30 cellular contexts compared by ENCODE assay signal in genomic region chr11:36460220-36460619, GRCh38. TPM values are rescaled to one million over a fixed set of nuclear protein-coding genes. Genes with fewer than 3 reads are reported as not detected.
DNase-seq lines count a peak whose midpoint lies in the region; ATAC-seq and TF ChIP-seq lines count a peak whose summit lies in the region.
"Had no signal": no experiment of that assay in that cellular context is flagged by ENCODE, and none has a peak within 500 bp of the region (broad histone marks: within the 10 kb centered on the region; RNA-seq: fewer than 3 reads in every experiment).

No MANE protein-coding gene starts in this region.

- no peaks in the 10 kb centered on the region for H3K79me2 ChIP-seq in H9 (ENCODE audit: insufficient read depth, low read length)

- peak; percentile 65 for DNase-seq in H9
- no peak for DNase-seq in chondrocyte (ENCODE audit: low spot score)
- peak; percentile 41 for DNase-seq in islet precursor cell
- peak; percentile 54 for DNase-seq in pons (ENCODE audit: low spot score)
- no peak for DNase-seq in HAP-1 (ENCODE audit: low spot score in 2 of 2)
- no peak for DNase-seq in lower leg skin (ENCODE audit: low spot score in 2 of 2)
- no peak for DNase-seq in naive thymus-derived CD8-positive, alpha-beta T cell
- DNase-seq: activated CD4-positive, alpha-beta T cell treated with anti-CD3 and anti-CD28 coated beads for 36 hours; activated CD8-positive, alpha-beta memory T cell treated with anti-CD3 and anti-CD28 coated beads for 24 hours; activated effector memory CD4-positive, alpha-beta T cell treated with anti-CD3 and anti-CD28 coated beads, Interleukin-2, amount 50 U/mL, for 16 hours; activated T-cell treated with anti-CD3 and anti-CD28 coated beads, Interleukin-2, amount 50 U/mL, for 1 hour; aorta; COR-L47; DMS53; effector CD8-positive, alpha-beta T cell; erythroblast; MV-4-11; NCI-H1436 treated with DMSO at 0.1 percent for 48 hours; NCI-H774; Peyer's patch; right cardiac atrium; SIG-M5; stimulated activated CD4-positive, alpha-beta T cell treated with anti-CD3 and anti-CD28 coated beads, Interleukin-1b, Interleukin-23, amount 100 ng/mL, for 48 hours; stimulated activated CD8-positive, alpha-beta memory T cell treated with anti-CD3 and anti-CD28 coated beads, Interleukin-4, amount 100 ng/mL, for 48 hours; T-helper 9 cell; thyroid gland had no signal

- no peaks in the 10 kb centered on the region for H3K4me1 ChIP-seq in H9 (ENCODE audit: insufficient read depth, low read length)
- peaks cover under 1% of the 10 kb centered on the region for H3K4me1 ChIP-seq in HAP-1
- H3K4me1 ChIP-seq: Peyer's patch had no signal

- no peak for TF ChIP-seq POLR2A in lower leg skin (IDR thresholded peaks at IDR 0.05)

- no peaks in the 10 kb centered on the region for H3K9me3 ChIP-seq in H9 (ENCODE audit: control insufficient read depth, low read depth, low read length)
- no peaks in the 10 kb centered on the region for H3K9me3 ChIP-seq in HAP-1
- H3K9me3 ChIP-seq: BLaER1, Peyer's patch, thyroid gland had no signal

- H3K36me3 ChIP-seq in HAP-1 (replicated peaks): no peaks in the 10 kb centered on the region
- H3K36me3 ChIP-seq: thyroid gland had no signal

- peaks cover 19 to 22% of the 10 kb centered on the region in 2 experiments for H3K4me1 Mint-ChIP-seq in H9
- H3K4me1 Mint-ChIP-seq in chondrocyte (ENCODE audit: low read depth): peaks cover 50% of the 10 kb centered on the region
- peaks cover 0 to 12% (median under 1%) of the 10 kb centered on the region in 4 donors for H3K4me1 Mint-ChIP-seq in naive thymus-derived CD8-positive, alpha-beta T cell

- no peak overlapping the region for H2BK120ac ChIP-seq in H9 (ENCODE audit: low read depth, low read length, poor library complexity, severe bottlenecking)

- no peaks in the 10 kb centered on the region for H3K27me3 Mint-ChIP-seq in H9 (ENCODE audit: low read depth)
- H3K27me3 Mint-ChIP-seq in chondrocyte (ENCODE audit: low read depth): no peaks in the 10 kb centered on the region
- H3K27me3 Mint-ChIP-seq in naive thymus-derived CD8-positive, alpha-beta T cell: peaks cover 0 to 21% (median 5%) of the 10 kb centered on the region in 5 donors

- H2BK20ac ChIP-seq in H9 (ENCODE audit: low read depth, low read length, poor library complexity, severe bottlenecking): no peak overlapping the region

- H3T11ph ChIP-seq in H9 (ENCODE audit: low read length): no peak overlapping the region

- no peaks in the 10 kb centered on the region for H3K79me1 ChIP-seq in H9 (ENCODE audit: insufficient read depth, low read depth, low read length, poor library complexity, severe bottlenecking)

- H3K36me3 Mint-ChIP-seq in H9 (ENCODE audit: insufficient read depth in 1 of 3, low read depth in 3 of 3): no peaks in the 10 kb centered on the region
- H3K36me3 Mint-ChIP-seq in chondrocyte (ENCODE audit: low read depth): peaks cover 30% of the 10 kb centered on the region
- H3K36me3 Mint-ChIP-seq in naive thymus-derived CD8-positive, alpha-beta T cell: no peaks in the 10 kb centered on the region
- H3K36me3 Mint-ChIP-seq: activated naive CD8-positive, alpha-beta T cell had no signal

- intact Hi-C loops in lower leg skin (cut with DNase I; ENCODE audit: low total_unique reads): no loop called here

- H4K20me1 ChIP-seq in H9 (ENCODE audit: control insufficient read depth, insufficient read depth, insufficient read length): no peaks in the 10 kb centered on the region

- no peak overlapping the region for H4K5ac ChIP-seq in H9 (ENCODE audit: insufficient read length, low read depth, low read length)

- no peak overlapping the region for H2AK5ac ChIP-seq in H9 (ENCODE audit: insufficient read length, low read length)

- TF ChIP-seq CTCF in H9 (conservative IDR thresholded peaks at IDR 0.05) (no peak), chondrocyte (IDR thresholded peaks at IDR 0.05) (no peak), lower leg skin (IDR thresholded peaks at IDR 0.05) (no peak)

- H2BK15ac ChIP-seq in H9 (ENCODE audit: low read depth, low read length): no peak overlapping the region

- no peak overlapping the region for H3K23ac ChIP-seq in H9 (ENCODE audit: insufficient read length, low read depth, low read length)

- H3K4me3 ChIP-seq in HAP-1 (no peak overlapping the region), lower leg skin (ENCODE audit: low read depth, poor library complexity, severe bottlenecking) (no peak overlapping the region)
- H3K4me3 ChIP-seq: BLaER1, coronary artery, lung, Peyer's patch, thyroid gland had no signal

- no peak overlapping the region for H4K91ac ChIP-seq in H9 (ENCODE audit: insufficient read length, low read depth, low read length)

- no peak overlapping the region for H3K4ac ChIP-seq in H9 (ENCODE audit: low read depth, low read length)

- no peak overlapping the region for H2BK5ac ChIP-seq in H9 (ENCODE audit: insufficient read length, low read length)

- H3K9me3 Mint-ChIP-seq in H9 (no peaks in the 10 kb centered on the region), chondrocyte (ENCODE audit: low read depth) (no peaks in the 10 kb centered on the region)
- H3K9me3 Mint-ChIP-seq in naive thymus-derived CD8-positive, alpha-beta T cell: no peaks in the 10 kb centered on the region

- no peak for ATAC-seq in naive thymus-derived CD8-positive, alpha-beta T cell
- ATAC-seq: activated CD4-positive, alpha-beta T cell treated with anti-CD3 and anti-CD28 coated beads for 36 hours; right cardiac atrium had no signal

- no peak overlapping the region for H3K4me2 ChIP-seq in H9 (ENCODE audit: insufficient read depth, insufficient read length, low read length)
- H3K4me2 ChIP-seq: BLaER1 had no signal

- no peak overlapping the region for H3K56ac ChIP-seq in H9 (ENCODE audit: insufficient read length, low read depth, low read length)

- no peak overlapping the region for H2BK12ac ChIP-seq in H9 (ENCODE audit: insufficient read length, low read depth, low read length)

- no CpG with 5 or more reads among the region's 10 CpGs for WGBS in H9 (ENCODE audit: extremely low coverage, insufficient read length, low lambda C conversion rate)
- 92 to 93% methylated on average over 10 of the region's 10 CpGs for WGBS in lower leg skin, 2 donors

- no peak overlapping the region for H3K14ac ChIP-seq in H9 (ENCODE audit: insufficient read depth, low read length)

- H2AFZ ChIP-seq in H9 (ENCODE audit: low read length): no peak overlapping the region

- no peak overlapping the region for H3K4me3 Mint-ChIP-seq in H9
- H3K4me3 Mint-ChIP-seq in chondrocyte (ENCODE audit: unreplicated experiment): no peak overlapping the region
- peak overlapping the region in 1 of 10 donors; percentile 2 for H3K4me3 Mint-ChIP-seq in naive thymus-derived CD8-positive, alpha-beta T cell
- H3K4me3 Mint-ChIP-seq: activated CD4-positive, alpha-beta T cell treated with anti-CD3 and anti-CD28 coated beads for 36 hours; activated naive CD8-positive, alpha-beta T cell had no signal

- POLR2A ChIA-PET in naive thymus-derived CD8-positive, alpha-beta T cell (lab: Charles Lee): no interaction called here

- H3K27ac ChIP-seq in H9 (ENCODE audit: insufficient read length, low read depth, low read length): no peak overlapping the region
- H3K27ac ChIP-seq: BLaER1, coronary artery, Peyer's patch, thyroid gland had no signal

- in situ Hi-C loops in HAP-1 (cut with MboI; ENCODE audit: low sequenced_read_pairs): loop anchor here (25.0 kb wide), 1 partner anchor 848 kb away; the partner anchor contains the start of gene FJX1

- H3K27me3 ChIP-seq in H9 (ENCODE audit: insufficient read depth, low read length): no peaks in the 10 kb centered on the region
- H3K27me3 ChIP-seq in HAP-1 (ENCODE audit: low read depth): no peaks in the 10 kb centered on the region
- H3K27me3 ChIP-seq: BLaER1, Peyer's patch, thyroid gland had no signal

- no peak overlapping the region; a peak in 1 of 7 replicates for H3K27ac Mint-ChIP-seq in H9
- H3K27ac Mint-ChIP-seq in chondrocyte (ENCODE audit: unreplicated experiment): peak overlapping the region; percentile 15
- H3K27ac Mint-ChIP-seq in naive thymus-derived CD8-positive, alpha-beta T cell: peak overlapping the region in 3 of 10 donors; percentile 2 to 7 (median 6)
- H3K27ac Mint-ChIP-seq: activated CD4-positive, alpha-beta T cell treated with anti-CD3 and anti-CD28 coated beads for 36 hours; activated naive CD8-positive, alpha-beta T cell had no signal

- H3K23me2 ChIP-seq in H9 (ENCODE audit: insufficient read length, low read depth, low read length, poor library complexity, severe bottlenecking): no peaks in the 10 kb centered on the region

- no peak overlapping the region for H4K8ac ChIP-seq in H9 (replicated peaks; ENCODE audit: insufficient read length, low read depth, low read length)

- no peak overlapping the region for H3K18ac ChIP-seq in H9 (ENCODE audit: insufficient read length, low read depth, low read length)

- H3K9ac ChIP-seq in H9 (ENCODE audit: extremely low read depth, insufficient read length, low read length): no peak overlapping the region
- H3K9ac ChIP-seq: BLaER1 had no signal

RNA-seq across cellular contexts. Expression of gene TRAF6, which starts 49.9 kb away (rescaled TPM):
- 9.8 and 9.9 TPM in 2 replicates for total RNA-seq in H9 (2021)
- total RNA-seq in chondrocyte: 14.4 to 16.0 TPM (median 15.2 TPM) in 3 replicates
- 10 to 100 TPM; 10.7 to 16.0 (median 13.3) TPM for total RNA-seq in lower leg skin
- total RNA-seq in naive thymus-derived CD8-positive, alpha-beta T cell: 10 to 100 TPM; 18.9 TPM
- polyA plus RNA-seq in naive thymus-derived CD8-positive, alpha-beta T cell: 1 to 10 TPM; 5.4 to 9.5 (median 6.9) TPM

Comparison
In these comparisons a context has a peak if more than half of its experiments do, and no peak if none do; other contexts are left out.
1. DNase-seq: peak in H9 (single experiment), islet precursor cell (single experiment) and pons (single experiment); none in chondrocyte (single experiment), HAP-1 (0 of 2), lower leg skin (0 of 2) and naive thymus-derived CD8-positive, alpha-beta T cell (0 of 10).